8 cellular contexts compared by ENCODE assay signal in the genomic region with DNA sequence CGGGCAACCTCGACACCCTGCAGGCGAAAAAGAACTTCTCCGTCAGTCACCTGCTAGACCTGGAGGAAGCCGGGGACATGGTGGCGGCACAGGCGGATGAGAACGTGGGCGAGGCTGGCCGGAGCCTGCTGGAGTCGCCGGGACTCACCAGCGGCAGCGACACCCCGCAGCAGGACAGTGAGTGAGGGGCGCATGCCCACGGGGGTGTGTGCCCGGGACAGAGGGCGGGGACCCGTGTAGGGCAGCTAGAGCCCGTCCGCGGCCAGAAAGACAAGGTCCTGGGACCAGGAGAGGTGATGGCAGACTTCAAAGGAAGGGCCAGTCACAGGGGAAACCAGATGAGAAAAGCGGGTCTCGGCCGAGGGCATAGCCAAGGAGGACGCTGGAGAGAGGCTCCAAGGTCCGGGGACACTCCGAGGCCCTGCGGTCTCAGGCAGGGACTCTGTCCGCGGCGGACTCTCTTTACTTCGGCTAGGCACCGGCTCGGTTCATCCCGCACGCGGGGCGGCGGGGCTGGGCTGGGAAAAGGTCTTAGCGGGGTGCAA. TPM values are rescaled to one million over a fixed set of nuclear protein-coding genes. Genes with fewer than 3 reads are reported as not detected.
A peak's percentile ranks its signal among the peaks of the same experiment; 100 is the strongest.
DNase-seq lines count a peak whose midpoint lies in the region; ATAC-seq lines count a peak whose summit lies in the region.

No MANE protein-coding gene starts in this region.

- H3K9me3 ChIP-seq in SJSA1 (replicated peaks) (no peaks in the 10 kb centered on the region), Karpas-422 (ENCODE audit: low read length) (no peaks in the 10 kb centered on the region)

- intact Hi-C loops in Right ventricle myocardium superior (cut with DNase I), result loop anchor here (10.0 kb wide), 2 partner anchors 130 to 220 kb away; a partner anchor contains a TSS
- intact Hi-C loops in posterior cingulate gyrus (cut with DNase I), result loop anchor here (10.0 kb wide), 1 partner anchor 80 kb away; no protein-coding TSS in a partner anchor

- H3K27me3 ChIP-seq in SJSA1 (replicated peaks) (peaks cover 6% of the 10 kb centered on the region), Karpas-422 (ENCODE audit: low read length) (no peaks in the 10 kb centered on the region)

- no peak overlapping the region for H2AFZ ChIP-seq in Karpas-422 (ENCODE audit: low read length)

- H4K20me1 ChIP-seq in Karpas-422 (ENCODE audit: insufficient read depth, low read depth, low read length), result no peaks in the 10 kb centered on the region

- DNase-seq in GM03348 (ENCODE audit: low spot score) (peak; percentile 52), SJSA1 (ENCODE audit: low read depth in 1 of 2, low spot score in 2 of 2) (peak; percentile 46), Right ventricle myocardium superior (peak; percentile 61), posterior cingulate gyrus (peak in 6 of 10 donors; percentile 13 to 87 (median 52)), Karpas-422 (no peak), activated gamma-delta T cell treated with Interleukin-2 at 50 U/mL for 16 hours (no peak), NCI-H2227 (lab: John Stamatoyannopoulos, UW; ENCODE audit: unreplicated experiment) (no peak)

- H3K36me3 ChIP-seq in SJSA1, result no peaks in the 10 kb centered on the region
- H3K36me3 ChIP-seq in Karpas-422 (ENCODE audit: insufficient read depth, low read length), result no peaks in the 10 kb centered on the region

- no peak overlapping the region for H3K4me2 ChIP-seq in Karpas-422 (ENCODE audit: low read depth, low read length, poor library complexity, severe bottlenecking)

- H3K4me1 ChIP-seq in SJSA1 (replicated peaks), result peaks cover 20% of the 10 kb centered on the region
- no peaks in the 10 kb centered on the region for H3K4me1 ChIP-seq in Karpas-422 (ENCODE audit: low read length)

- peak; percentile 43 for ATAC-seq in Right ventricle myocardium superior (ENCODE audit: poor library complexity)
- ATAC-seq in GM21447 (IDR thresholded peaks at IDR 0.05; ENCODE audit: unreplicated experiment), result no peak

- H3K9me2 ChIP-seq in Karpas-422 (replicated peaks; ENCODE audit: insufficient read depth, low read length), result no peaks in the 10 kb centered on the region

- H3K4me3 ChIP-seq in SJSA1 (peak overlapping the region; percentile 38), Karpas-422 (ENCODE audit: low read length) (no peak overlapping the region)

- no peaks in the 10 kb centered on the region for H3K79me2 ChIP-seq in Karpas-422 (ENCODE audit: low read length)

- no peak overlapping the region for H3K27ac ChIP-seq in SJSA1
- H3K27ac ChIP-seq in Karpas-422 (ENCODE audit: low read length), result no peak overlapping the region

- H3K9ac ChIP-seq in Karpas-422 (ENCODE audit: low read length), result no peak overlapping the region

RNA-seq across cellular contexts. Expression of a gene that starts 0.4 kb away (rescaled TPM):
- 1.2 and 1.6 TPM in 2 replicates for total RNA-seq in SJSA1 (2014; rRNA removed; shearing (Covaris generic))
- 35.8 TPM for total RNA-seq in Right ventricle myocardium superior
- not detected in 2 replicates for total RNA-seq in Karpas-422 (2014; rRNA removed; shearing (Covaris generic); ENCODE audit: low replicate concordance)

Comparison
In these comparisons a context has a peak if more than half of its experiments do, and no peak if none do; other contexts are left out.
1. DNase-seq: peak in GM03348 (single experiment), SJSA1 (2 of 2), Right ventricle myocardium superior (single experiment) and posterior cingulate gyrus (6 of 10); none in Karpas-422 (single experiment), activated gamma-delta T cell treated with Interleukin-2 at 50 U/mL for 16 hours (single experiment) and NCI-H2227 (single experiment).
2. RNA of a gene that starts 0.4 kb away (total RNA-seq): 35.8 TPM in Right ventricle myocardium superior (single experiment); 1.2 to 1.6 TPM in SJSA1 and not detected in Karpas-422; every median in the first group is over 10 times any median in the second.